1 cellular context compared by ENCODE assay signal in the genomic region with DNA sequence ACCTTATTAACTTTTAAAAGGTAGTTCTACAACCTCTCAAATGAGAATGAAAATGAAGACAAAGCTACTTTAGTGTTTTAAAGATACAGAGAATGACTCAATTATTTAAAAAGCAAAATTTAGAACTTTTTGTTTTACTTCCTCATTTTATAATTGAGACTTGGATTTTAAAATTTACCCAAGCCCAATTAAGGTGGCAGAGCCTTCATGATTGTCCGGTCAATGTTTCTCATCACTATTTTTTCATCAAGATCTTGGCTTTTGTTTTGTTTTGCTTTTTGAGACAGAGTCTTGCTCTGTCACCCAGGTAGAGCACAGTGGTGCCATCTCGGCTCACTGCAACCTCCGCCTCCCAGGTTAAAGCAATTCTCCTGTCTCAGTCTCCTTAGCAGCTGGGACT.
TF ChIP-seq lines count a peak whose summit lies in the region.

No MANE protein-coding gene starts in this region.

TF ChIP-seq in GM12878, 131 proteins besides CTCF, POLR2A, EP300 and RAD21:
- no peak for TF ChIP-seq SPI1 (IDR thresholded peaks at IDR 0.05; ENCODE audit: borderline replicate concordance, insufficient read depth, low read depth, low read length)
- TF ChIP-seq MTA2 (IDR thresholded peaks at IDR 0.05; ENCODE audit: low read depth): peak; percentile 80
